20 cellular contexts compared by ENCODE assay signal in genomic region chr6:142420822-142421221, GRCh38.
DNase-seq lines count a peak whose midpoint lies in the region; ATAC-seq, FAIRE-seq and TF ChIP-seq lines count a peak whose summit lies in the region.
"Had no signal": no experiment of that assay in that cellular context is flagged by ENCODE, and none has a peak within 500 bp of the region (broad histone marks: within the 10 kb centered on the region; RNA-seq: fewer than 3 reads in every experiment).

No MANE protein-coding gene starts in this region.

- H3K9ac ChIP-seq in HepG2 (ENCODE audit: insufficient read depth, low read depth, low read length) (no peak overlapping the region), PC-3 (ENCODE audit: low read length) (no peak overlapping the region)
- H3K9ac ChIP-seq: BLaER1, KMS-11 had no signal

- no peaks in the 10 kb centered on the region for H3F3A ChIP-seq in PC-3 (ENCODE audit: low read length, unreplicated experiment)

- no peak for TF ChIP-seq POLR2A in HepG2 (IDR thresholded peaks at IDR 0.05; ENCODE audit: insufficient read depth in 1 of 2, low read depth in 2 of 2, low read length in 2 of 2)
- no peak for TF ChIP-seq POLR2A in right lobe of liver (IDR thresholded peaks at IDR 0.05)

- DNase-seq in HepG2 (ENCODE audit: low spot score) (no peak), right lobe of liver (no peak), PC-3 (no peak), choroid plexus epithelial cell (ENCODE audit: low read depth) (peak; percentile 28), COR-L47 (lab: John Stamatoyannopoulos, UW) (no peak), NCI-H526 treated with DMSO at 0.1 percent for 48 hours (lab: John Stamatoyannopoulos, UW) (no peak)
- DNase-seq: ACHN; CD8-positive, alpha-beta T cell; DMS 273 treated with DMSO at 0.1 percent for 48 hours; DND-41; HCEC 1CT had no signal

- H3K9me3 ChIP-seq in HepG2 (ENCODE audit: low read length): no peaks in the 10 kb centered on the region
- no peaks in the 10 kb centered on the region for H3K9me3 ChIP-seq in right lobe of liver
- H3K9me3 ChIP-seq in PC-3 (ENCODE audit: low read length): no peaks in the 10 kb centered on the region
- H3K9me3 ChIP-seq: BLaER1 had no signal

- ATAC-seq in HepG2: no peak
- ATAC-seq in right lobe of liver: no peak
- peak; percentile 27 for ATAC-seq in PC-3
- ATAC-seq in HG02938 (IDR thresholded peaks at IDR 0.05; ENCODE audit: unreplicated experiment): no peak
- no peak for ATAC-seq in GM18873 (IDR thresholded peaks at IDR 0.05; ENCODE audit: low FRiP score, unreplicated experiment)
- ATAC-seq: CD8-positive, alpha-beta T cell; GM23338 had no signal

- H3K36me3 ChIP-seq in HepG2 (replicated peaks in 1 of 2; ENCODE audit: control insufficient read depth in 1 of 2, insufficient read depth in 2 of 2, low read length in 2 of 2): peaks cover 39 to 68% of the 10 kb centered on the region in 2 experiments
- H3K36me3 ChIP-seq in right lobe of liver: peaks cover 0 to 39% (median 21%) of the 10 kb centered on the region in 4 donors
- peaks cover 49% of the 10 kb centered on the region for H3K36me3 ChIP-seq in PC-3 (ENCODE audit: low read depth, low read length)
- H3K36me3 ChIP-seq: BLaER1 had no signal

- POLR2A ChIA-PET in HepG2 (lab: Yijun Ruan, JAX): no interaction called here
- POLR2A ChIA-PET in PC-3 (lab: Charles Lee; ENCODE audit: unreplicated experiment): no interaction called here

- no peaks in the 10 kb centered on the region for H3K79me2 ChIP-seq in HepG2 (ENCODE audit: insufficient read depth, low read length)
- no peaks in the 10 kb centered on the region for H3K79me2 ChIP-seq in PC-3 (ENCODE audit: low read length)

- H3K4me2 ChIP-seq in HepG2 (ENCODE audit: low read depth, low read length) (no peak overlapping the region), PC-3 (ENCODE audit: low read length) (peak overlapping the region; percentile 68)
- H3K4me2 ChIP-seq: BLaER1, GM23338, KMS-11 had no signal

- TF ChIP-seq CTCF in HepG2 (CRISPR knock-in tag; IDR thresholded peaks at IDR 0.05) (no peak), right lobe of liver (IDR thresholded peaks at IDR 0.05) (no peak), PC-3 (conservative IDR thresholded peaks at IDR 0.05; ENCODE audit: low read depth, low read length) (no peak), choroid plexus epithelial cell (conservative IDR thresholded peaks at IDR 0.05; ENCODE audit: low read depth, low read length) (no peak)

- TF ChIP-seq RAD21 in HepG2 (CRISPR knock-in tag; IDR thresholded peaks at IDR 0.05): no peak

- H3K27me3 ChIP-seq in HepG2 (ENCODE audit: control insufficient read depth in 1 of 2, insufficient read depth in 2 of 2, low read length in 2 of 2) (no peaks in the 10 kb centered on the region), right lobe of liver (no peaks in the 10 kb centered on the region), PC-3 (ENCODE audit: low read length) (no peaks in the 10 kb centered on the region)
- H3K27me3 ChIP-seq: BLaER1 had no signal

- intact Hi-C loops in HepG2 (cut with micrococcal nuclease; ENCODE audit: unreplicated experiment): no loop called here
- intact Hi-C loops in right lobe of liver (cut with DNase I): no loop called here
- intact Hi-C loops in PC-3 (cut with micrococcal nuclease): no loop called here

- BruUV-seq in HepG2 (replicated peaks; lab: Mats Ljungman, UMichigan) (no TSS peak), PC-3 (replicated peaks; lab: Mats Ljungman, UMichigan) (no TSS peak)

- TF ChIP-seq EP300 in HepG2 (IDR thresholded peaks at IDR 0.05; ENCODE audit: low read depth in 2 of 2, low read length in 2 of 2): no peak
- no peak for TF ChIP-seq EP300 in HepG2 (CRISPR knock-in tag; IDR thresholded peaks at IDR 0.05; ENCODE audit: borderline replicate concordance)

- H3K27ac ChIP-seq in HepG2 (ENCODE audit: extremely low read length, insufficient read depth, low read length) (no peak overlapping the region), right lobe of liver (no peak overlapping the region), PC-3 (ENCODE audit: low read length) (peak overlapping the region; percentile 89)
- H3K27ac ChIP-seq: BLaER1, KMS-11 had no signal

- H2AFZ ChIP-seq in HepG2 (ENCODE audit: low read length): no peak overlapping the region
- H2AFZ ChIP-seq in PC-3 (ENCODE audit: low read length): no peak overlapping the region
- H2AFZ ChIP-seq: GM23338 had no signal

- no peaks in the 10 kb centered on the region for H3K4me1 ChIP-seq in HepG2 (ENCODE audit: insufficient read depth, low read length)
- H3K4me1 ChIP-seq in right lobe of liver: no peaks in the 10 kb centered on the region
- H3K4me1 ChIP-seq in PC-3 (ENCODE audit: insufficient read depth, low read length): peaks cover 18% of the 10 kb centered on the region
- H3K4me1 ChIP-seq: BLaER1 had no signal

- no peaks in the 10 kb centered on the region for H3K9me2 ChIP-seq in PC-3 (replicated peaks; ENCODE audit: low read length)

- in situ Hi-C loops in HepG2 (cut with HindIII; ENCODE audit: extremely low pct_ligation_motif_present, low pct_unique_long_range_greater_than_20kb): no loop called here

- CTCF ChIA-PET in HepG2 (lab: Yijun Ruan, JAX; ENCODE audit: low intra/inter-chr PET ratio, low total read pairs): no interaction called here
- CTCF ChIA-PET in PC-3 (lab: Charles Lee): no interaction called here

- H4K20me1 ChIP-seq in HepG2 (ENCODE audit: insufficient read depth, low read length) (no peaks in the 10 kb centered on the region), PC-3 (ENCODE audit: low read length) (no peaks in the 10 kb centered on the region)
- H4K20me1 ChIP-seq: BLaER1 had no signal

- FAIRE-seq in HepG2 (lab: Jason Lieb, UNC): peak; percentile 8
- FAIRE-seq: A204.1, G401.6, GM12891, H54 had no signal

- H3K4me3 ChIP-seq in HepG2 (replicated peaks in 1 of 3; ENCODE audit: insufficient read depth in 1 of 3, low read depth in 2 of 3, low read length in 3 of 3) (no peak overlapping the region), right lobe of liver (no peak overlapping the region), PC-3 (ENCODE audit: low read length) (no peak overlapping the region), choroid plexus epithelial cell (ENCODE audit: low read depth, low read length) (no peak overlapping the region)
- H3K4me3 ChIP-seq: BLaER1, GM23338 had no signal

TF ChIP-seq in HepG2, 621 proteins besides CTCF, POLR2A, EP300 and RAD21:
- TF ChIP-seq RBM22 (optimal IDR thresholded peaks at IDR 0.05; ENCODE audit: low read length) (peak; percentile 63), MAF1 (CRISPR knock-in tag; IDR thresholded peaks at IDR 0.05; ENCODE audit: borderline replicate concordance) (no peak)
